In the genomic region with DNA sequence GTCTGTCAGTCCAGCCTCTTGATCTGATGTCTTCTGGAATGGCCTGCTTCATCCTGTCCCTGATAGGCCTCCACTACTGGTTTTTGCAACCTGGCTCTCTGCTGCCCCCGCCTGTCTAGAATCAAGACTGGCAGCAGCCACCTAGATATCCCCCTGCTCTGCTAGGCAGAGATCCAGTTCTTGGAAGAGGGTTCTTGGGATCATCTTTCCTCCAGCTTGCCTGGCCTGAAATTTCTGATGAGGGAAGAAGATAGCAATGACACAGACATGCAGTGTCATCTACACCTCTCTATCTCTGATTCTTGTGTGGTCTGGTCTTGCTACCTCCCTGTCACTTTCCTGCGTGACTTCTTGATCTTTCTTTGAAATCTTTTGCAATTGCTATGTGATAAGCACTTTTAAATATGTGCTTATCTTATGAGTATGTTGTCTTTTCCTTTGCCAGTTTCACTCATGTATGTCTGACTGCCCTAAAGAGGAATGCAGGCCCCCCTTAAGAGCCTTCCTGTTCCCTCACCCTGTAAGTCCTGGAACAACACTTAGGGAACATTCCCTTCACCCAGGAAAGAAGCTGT, we compare ENCODE assay signal across 9 cellular contexts. TPM values are rescaled to one million over a fixed set of nuclear protein-coding genes. Genes with fewer than 3 reads are reported as not detected.
DNase-seq lines count a peak whose midpoint lies in the region; ATAC-seq and TF ChIP-seq lines count a peak whose summit lies in the region.
"Had no signal": no experiment of that assay in that cellular context is flagged by ENCODE, and none has a peak within 500 bp of the region (broad histone marks: within the 10 kb centered on the region; RNA-seq: fewer than 3 reads in every experiment).

No MANE protein-coding gene starts in this region.

- H3K27ac ChIP-seq in tibial nerve = peak overlapping the region in 3 of 4 donors; percentile 34 to 81 (median 80)

- TF ChIP-seq EP300 in tibial nerve (IDR thresholded peaks at IDR 0.05) = peak in 1 of 2 donors; percentile 45

- no peak for TF ChIP-seq POLR2A in tibial nerve (IDR thresholded peaks at IDR 0.05)

- DNase-seq in Caki2 (ENCODE audit: low read depth) (peak; percentile 50), HK-2 (ENCODE audit: unreplicated experiment) (peak; percentile 61), RPMI7951 (ENCODE audit: low read depth) (peak; percentile 55), fibroblast of villous mesenchyme (ENCODE audit: low read depth) (peak; percentile 92), occipital lobe (lab: John Stamatoyannopoulos, UW) (peak; percentile 23), tibial nerve (ENCODE audit: low spot score in 2 of 2) (peak; percentile 40 to 64)
- DNase-seq in activated T-helper 2 cell treated with anti-CD3 and anti-CD28 coated beads, Interferon-gamma antibody, Interleukin-2, Interleukin-4, amounts not matched to agents 10 μg/mL and 5 μg/mL and 100 μg/mL, durations not matched to agents 14 hours and 24 hours and 36 hours (ENCODE audit: low spot score) = peak; percentile 72

- H3K4me1 ChIP-seq in tibial nerve = peaks cover 0 to 52% (median 12%) of the 10 kb centered on the region in 4 donors

- intact Hi-C loops in activated T-helper 2 cell treated with anti-CD3 and anti-CD28 coated beads, Interferon-gamma antibody, Interleukin-2, Interleukin-4, amounts not matched to agents 10 μg/mL and 5 μg/mL and 100 μg/mL, durations not matched to agents 14 hours and 24 hours and 36 hours (cut with micrococcal nuclease) = loop anchor here (1.0 to 2.0 kb wide), 2 partner anchors 14 to 72 kb away; no protein-coding TSS in a partner anchor

- H3K4me1 Mint-ChIP-seq in activated T-helper 2 cell treated with anti-CD3 and anti-CD28 coated beads, Interferon-gamma antibody, Interleukin-2, Interleukin-4, amounts not matched to agents 10 μg/mL and 5 μg/mL and 100 μg/mL, durations not matched to agents 14 hours and 24 hours and 36 hours (ENCODE audit: low read depth) = peaks cover 66% of the 10 kb centered on the region

- peaks cover 61% of the 10 kb centered on the region for H3K36me3 Mint-ChIP-seq in activated T-helper 2 cell treated with anti-CD3 and anti-CD28 coated beads, Interferon-gamma antibody, Interleukin-2, Interleukin-4, amounts not matched to agents 10 μg/mL and 5 μg/mL and 100 μg/mL, durations not matched to agents 14 hours and 24 hours and 36 hours (ENCODE audit: low read depth)

- peak; percentile 95 for TF ChIP-seq CTCF in fibroblast of villous mesenchyme (IDR thresholded peaks at IDR 0.05; ENCODE audit: insufficient read depth, low read depth, low read length)
- TF ChIP-seq CTCF in tibial nerve (IDR thresholded peaks at IDR 0.05) = peak; percentile 68 to 79 (median 76)

- no peaks in the 10 kb centered on the region for H3K27me3 ChIP-seq in tibial nerve

- H3K27ac Mint-ChIP-seq in activated T-helper 2 cell treated with anti-CD3 and anti-CD28 coated beads, Interferon-gamma antibody, Interleukin-2, Interleukin-4, amounts not matched to agents 10 μg/mL and 5 μg/mL and 100 μg/mL, durations not matched to agents 14 hours and 24 hours and 36 hours = peak overlapping the region; percentile 79

- WGBS in tibial nerve, 2 donors = 52 to 59% methylated on average over 2 of the region's 2 CpGs

- no peak for ATAC-seq in HG03520 (IDR thresholded peaks at IDR 0.05; ENCODE audit: unreplicated experiment)

- in situ Hi-C loops in Caki2 (cut with HindIII; ENCODE audit: low pct_unique_long_range_greater_than_20kb, low sequenced_read_pairs) = loop anchor here (25.0 kb wide), 2 partner anchors 147 to 178 kb away; a partner anchor contains a TSS

- H3K9me3 ChIP-seq in tibial nerve = no peaks in the 10 kb centered on the region

- H3K9me3 Mint-ChIP-seq in activated T-helper 2 cell treated with anti-CD3 and anti-CD28 coated beads, Interferon-gamma antibody, Interleukin-2, Interleukin-4, amounts not matched to agents 10 μg/mL and 5 μg/mL and 100 μg/mL, durations not matched to agents 14 hours and 24 hours and 36 hours = no peaks in the 10 kb centered on the region

- H3K4me3 ChIP-seq in fibroblast of villous mesenchyme (ENCODE audit: low read depth, low read length) (no peak overlapping the region), tibial nerve (no peak overlapping the region)

- no peaks in the 10 kb centered on the region for H3K27me3 Mint-ChIP-seq in activated T-helper 2 cell treated with anti-CD3 and anti-CD28 coated beads, Interferon-gamma antibody, Interleukin-2, Interleukin-4, amounts not matched to agents 10 μg/mL and 5 μg/mL and 100 μg/mL, durations not matched to agents 14 hours and 24 hours and 36 hours (ENCODE audit: low read depth)

- H3K36me3 ChIP-seq in tibial nerve = peaks cover 0 to 43% (median 0%) of the 10 kb centered on the region in 3 donors

- no peak overlapping the region for H3K4me3 Mint-ChIP-seq in activated T-helper 2 cell treated with anti-CD3 and anti-CD28 coated beads, Interferon-gamma antibody, Interleukin-2, Interleukin-4, amounts not matched to agents 10 μg/mL and 5 μg/mL and 100 μg/mL, durations not matched to agents 14 hours and 24 hours and 36 hours (ENCODE audit: low read depth)

RNA-seq across cellular contexts. Expression of a gene that starts 20.3 kb away (rescaled TPM):
- total RNA-seq in Caki2 (2014; rRNA removed; shearing (Covaris generic); ENCODE audit: low replicate concordance) = 15.9 and 20.6 TPM in 2 replicates
- 22.0 and 22.5 TPM in 2 replicates for total RNA-seq in RPMI7951 (2014; rRNA removed; shearing (Covaris generic))
- 136 and 146 TPM in 2 replicates for total RNA-seq in activated T-helper 2 cell treated with anti-CD3 and anti-CD28 coated beads, Interferon-gamma antibody, Interleukin-2, Interleukin-4, amounts not matched to agents 10 μg/mL and 5 μg/mL and 100 μg/mL, durations not matched to agents 14 hours and 24 hours and 36 hours
- total RNA-seq in fibroblast of villous mesenchyme = 22.5 and 32.8 TPM in 2 replicates
- 23.2 TPM for total RNA-seq in occipital lobe
- 100 to 1,000 TPM in 2 of 4 donors, 10 to 100 TPM in 2; 81.4 to 105 (median 97.1) TPM for total RNA-seq in tibial nerve

RNA-seq across cellular contexts. Expression of a gene that starts 41.8 kb away (rescaled TPM):
- total RNA-seq in Caki2 (2014; rRNA removed; shearing (Covaris generic); ENCODE audit: low replicate concordance) = 17.5 and 29.2 TPM in 2 replicates
- 18.7 and 18.9 TPM in 2 replicates for total RNA-seq in RPMI7951 (2014; rRNA removed; shearing (Covaris generic))
- 31.2 and 34.3 TPM in 2 replicates for total RNA-seq in activated T-helper 2 cell treated with anti-CD3 and anti-CD28 coated beads, Interferon-gamma antibody, Interleukin-2, Interleukin-4, amounts not matched to agents 10 μg/mL and 5 μg/mL and 100 μg/mL, durations not matched to agents 14 hours and 24 hours and 36 hours
- total RNA-seq in fibroblast of villous mesenchyme = 14.5 and 19.4 TPM in 2 replicates
- 9.0 TPM for total RNA-seq in occipital lobe
- total RNA-seq in tibial nerve = 10 to 100 TPM in 2 of 4 donors, 1 to 10 TPM in 2; 4.7 to 31.2 (median 15.4) TPM

RNA-seq across cellular contexts. Expression of a gene that starts 41.8 kb away (rescaled TPM):
- total RNA-seq in Caki2 (2014; rRNA removed; shearing (Covaris generic); ENCODE audit: low replicate concordance) = 21.6 and 28.9 TPM in 2 replicates
- total RNA-seq in RPMI7951 (2014; rRNA removed; shearing (Covaris generic)) = 6.6 and 9.3 TPM in 2 replicates
- total RNA-seq in activated T-helper 2 cell treated with anti-CD3 and anti-CD28 coated beads, Interferon-gamma antibody, Interleukin-2, Interleukin-4, amounts not matched to agents 10 μg/mL and 5 μg/mL and 100 μg/mL, durations not matched to agents 14 hours and 24 hours and 36 hours = 19.3 TPM in 2 replicates
- total RNA-seq in fibroblast of villous mesenchyme = 12.1 and 13.2 TPM in 2 replicates
- total RNA-seq in occipital lobe = 11.2 TPM
- 10 to 100 TPM in 3 of 4 donors, 1 to 10 TPM in 1; 6.7 to 11.7 (median 10.8) TPM for total RNA-seq in tibial nerve

RNA-seq across cellular contexts. Expression of a gene that starts 49.2 kb away (rescaled TPM):
- not detected in 2 replicates for total RNA-seq in Caki2 (2014; rRNA removed; shearing (Covaris generic); ENCODE audit: low replicate concordance)
- not detected in 2 replicates for total RNA-seq in RPMI7951 (2014; rRNA removed; shearing (Covaris generic))
- total RNA-seq in activated T-helper 2 cell treated with anti-CD3 and anti-CD28 coated beads, Interferon-gamma antibody, Interleukin-2, Interleukin-4, amounts not matched to agents 10 μg/mL and 5 μg/mL and 100 μg/mL, durations not matched to agents 14 hours and 24 hours and 36 hours = not detected in 2 replicates
- under 0.01 TPM in 1 of 2 replicates, not detected in the other for total RNA-seq in fibroblast of villous mesenchyme
- total RNA-seq in occipital lobe = not detected
- total RNA-seq in tibial nerve = not detected
- total RNA-seq: activated CD8-positive, alpha-beta memory T cell treated with anti-CD3 and anti-CD28 coated beads for 36 hours had no signal

Comparison
In these comparisons a context has a peak if more than half of its experiments do, and no peak if none do; other contexts are left out.
1. DNase-seq: peak in every context shown above with its lines; median percentile 92 in fibroblast of villous mesenchyme; 72 in activated T-helper 2 cell treated with anti-CD3 and anti-CD28 coated beads, Interferon-gamma antibody, Interleukin-2, Interleukin-4, amounts not matched to agents 10 μg/mL and 5 μg/mL and 100 μg/mL, durations not matched to agents 14 hours and 24 hours and 36 hours; 61 in HK-2; 55 in RPMI7951; 52 in tibial nerve; 50 in Caki2; 23 in occipital lobe.